ENCODE assay signal across 8 cellular contexts in the genomic region with DNA sequence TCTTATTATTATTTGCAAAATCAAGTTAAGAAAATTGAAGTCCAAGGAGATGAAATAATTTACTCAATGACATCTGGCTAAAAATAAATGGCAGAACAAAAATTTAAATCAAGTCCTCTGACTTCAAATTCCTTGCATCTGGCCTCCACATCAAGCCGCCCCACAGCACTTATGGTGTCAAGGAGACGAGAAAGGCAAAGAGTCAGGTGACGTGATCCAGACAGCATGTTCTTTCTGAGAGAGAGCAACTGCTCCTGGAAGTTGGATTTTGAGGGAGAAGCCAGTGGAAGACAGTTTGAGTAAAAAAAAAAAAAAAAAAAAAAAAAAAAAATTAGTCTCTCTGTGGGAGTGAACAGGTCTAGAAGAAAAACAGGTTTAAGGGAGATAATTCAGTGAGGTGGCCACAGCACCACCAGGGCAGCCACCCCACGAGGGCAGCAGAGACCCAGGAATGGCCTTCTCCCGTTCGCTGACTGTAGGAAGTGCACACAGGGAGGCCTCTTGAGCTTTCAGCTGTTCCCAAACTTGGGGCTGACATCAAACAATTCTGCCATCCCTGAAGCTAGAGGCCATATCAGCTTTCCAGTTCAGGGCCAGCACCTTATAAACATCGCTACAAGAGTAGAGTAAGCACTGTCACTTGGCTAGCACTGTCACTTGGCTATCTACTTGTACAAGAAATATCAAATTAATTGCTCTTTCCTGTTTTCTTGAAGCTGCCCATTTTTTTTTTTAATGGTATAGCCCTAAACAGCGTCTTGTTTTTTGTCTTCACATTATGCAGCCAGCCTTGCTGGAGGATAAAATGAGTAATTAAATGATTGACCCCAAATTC. TPM values are rescaled to one million over a fixed set of nuclear protein-coding genes. Genes with fewer than 3 reads are reported as not detected.
DNase-seq lines count a peak whose midpoint lies in the region; ATAC-seq and TF ChIP-seq lines count a peak whose summit lies in the region.

No MANE protein-coding gene starts in this region.

- no peaks in the 10 kb centered on the region for H3K4me1 ChIP-seq in uterus

- H3K4me3 ChIP-seq in uterus, result no peak overlapping the region

- H3K9me3 ChIP-seq in uterus, result no peaks in the 10 kb centered on the region

- H3K27me3 Mint-ChIP-seq in activated naive CD4-positive, alpha-beta T cell treated with anti-CD3 and anti-CD28 coated beads, Interleukin-2, amount 10 ng/mL, durations not matched to agents 7 days and 5 days, result peaks cover 21% of the 10 kb centered on the region
- no peaks in the 10 kb centered on the region for H3K27me3 Mint-ChIP-seq in osteocyte (ENCODE audit: unreplicated experiment)

- H3K4me3 Mint-ChIP-seq in activated naive CD4-positive, alpha-beta T cell treated with anti-CD3 and anti-CD28 coated beads, Interleukin-2, amount 10 ng/mL, durations not matched to agents 7 days and 5 days, result no peak overlapping the region
- no peak overlapping the region for H3K4me3 Mint-ChIP-seq in osteocyte (ENCODE audit: unreplicated experiment)

- no peak for TF ChIP-seq POLR2A in uterus (IDR thresholded peaks at IDR 0.05)

- peaks cover 46% of the 10 kb centered on the region for H3K4me1 Mint-ChIP-seq in activated naive CD4-positive, alpha-beta T cell treated with anti-CD3 and anti-CD28 coated beads, Interleukin-2, amount 10 ng/mL, durations not matched to agents 7 days and 5 days
- H3K4me1 Mint-ChIP-seq in osteocyte (ENCODE audit: unreplicated experiment), result peaks cover 12% of the 10 kb centered on the region

- peak; percentile 78 for DNase-seq in ELR (ENCODE audit: low read depth)
- peak; percentile 91 for DNase-seq in KBM-7
- DNase-seq in RPMI8226, result peak; percentile 58
- peak; percentile 79 for DNase-seq in activated naive CD4-positive, alpha-beta T cell treated with anti-CD3 and anti-CD28 coated beads, Interleukin-2, amount 10 ng/mL, durations not matched to agents 7 days and 5 days
- DNase-seq in glomerular endothelial cell (ENCODE audit: extremely low read depth, low read depth, low spot score), result peak; percentile 10
- no peak for DNase-seq in osteocyte (ENCODE audit: extremely low spot score, unreplicated experiment)
- peak; percentile 77 to 78 for DNase-seq in uterus

- H3K27ac Mint-ChIP-seq in activated naive CD4-positive, alpha-beta T cell treated with anti-CD3 and anti-CD28 coated beads, Interleukin-2, amount 10 ng/mL, durations not matched to agents 7 days and 5 days, result no peak overlapping the region
- H3K27ac Mint-ChIP-seq in osteocyte (ENCODE audit: unreplicated experiment), result no peak overlapping the region

- no peaks in the 10 kb centered on the region for H3K27me3 ChIP-seq in uterus

- no peaks in the 10 kb centered on the region for H3K9me3 Mint-ChIP-seq in activated naive CD4-positive, alpha-beta T cell treated with anti-CD3 and anti-CD28 coated beads, Interleukin-2, amount 10 ng/mL, durations not matched to agents 7 days and 5 days
- H3K9me3 Mint-ChIP-seq in osteocyte (ENCODE audit: unreplicated experiment), result no peaks in the 10 kb centered on the region

- in situ Hi-C loops in KBM-7 (cut with MboI; ENCODE audit: low pct_unique_long_range_greater_than_20kb, low sequenced_read_pairs), result no loop called here

- H3K27ac ChIP-seq in uterus, result peak overlapping the region in 1 of 2 donors; percentile 4

- intact Hi-C loops in uterus (cut with DNase I; ENCODE audit: low total_unique reads), result no loop called here

- no peaks in the 10 kb centered on the region for H3K36me3 ChIP-seq in uterus

- peak; percentile 75 for TF ChIP-seq CTCF in osteocyte (IDR thresholded peaks at IDR 0.05)
- TF ChIP-seq CTCF in uterus (IDR thresholded peaks at IDR 0.05), result peak; percentile 66 to 83 (median 73)

- no peak for ATAC-seq in HG03571 (IDR thresholded peaks at IDR 0.05; ENCODE audit: unreplicated experiment)

- peaks cover 17% of the 10 kb centered on the region for H3K36me3 Mint-ChIP-seq in activated naive CD4-positive, alpha-beta T cell treated with anti-CD3 and anti-CD28 coated beads, Interleukin-2, amount 10 ng/mL, durations not matched to agents 7 days and 5 days
- peaks cover 5% of the 10 kb centered on the region for H3K36me3 Mint-ChIP-seq in osteocyte (ENCODE audit: unreplicated experiment)

- CTCF ChIA-PET in activated naive CD4-positive, alpha-beta T cell treated with anti-CD3 and anti-CD28 coated beads, Interleukin-2, amount 10 ng/mL, durations not matched to agents 7 days and 5 days (lab: Charles Lee), result interaction anchor here (0.6 to 2.2 kb wide), 24 partner anchors 9 to 817 kb away, joined by 3 to 28 read pairs (median 4); a partner anchor contains a TSS

RNA-seq across cellular contexts. Expression of a gene that starts 7.8 kb away (rescaled TPM):
- total RNA-seq in glomerular endothelial cell (not detected in 2 replicates), osteocyte (0.34 and 0.70 TPM in 2 replicates), uterus (10 to 100 TPM in 2 of 4 donors, 1 to 10 TPM in 2; 1.1 to 16.8 (median 10.3) TPM)

RNA-seq across cellular contexts. Expression of a gene that starts 21.8 kb away (rescaled TPM):
- total RNA-seq in glomerular endothelial cell (0.53 TPM in 1 of 2 replicates, not detected in the other), osteocyte (not detected in 2 replicates), uterus (10 to 100 TPM in 1 of 4 donors, 1 to 10 TPM in 1, under 1 TPM in 2; 0.59 to 13.6 (median 1.7) TPM)

RNA-seq across cellular contexts. Expression of a gene that starts 21.8 kb away (rescaled TPM):
- total RNA-seq in glomerular endothelial cell (not detected in 2 replicates), osteocyte (not detected in 2 replicates), uterus (1 to 10 TPM in 1 of 4 donors, under 1 TPM in 1, not detected in 2; 0.95 to 7.1 TPM)

RNA-seq across cellular contexts. Expression of a gene that starts 32.3 kb away (rescaled TPM):
- 166 and 223 TPM in 2 replicates for total RNA-seq in glomerular endothelial cell
- total RNA-seq in osteocyte, result 185 and 187 TPM in 2 replicates
- total RNA-seq in uterus, result 100 to 1,000 TPM; 151 to 184 (median 161) TPM

RNA-seq across cellular contexts. Expression of a gene that starts 32.5 kb away (rescaled TPM):
- 34.8 and 40.8 TPM in 2 replicates for total RNA-seq in glomerular endothelial cell
- total RNA-seq in osteocyte, result 22.7 and 24.0 TPM in 2 replicates
- total RNA-seq in uterus, result 10 to 100 TPM in 2 of 4 donors, 1 to 10 TPM in 1, under 1 TPM in 1; 0.59 to 31.0 (median 17.1) TPM
